In genomic region chr20:21719592-21720214, GRCh38 we compare ENCODE assay signal across 8 cellular contexts. TPM values are rescaled to one million over a fixed set of nuclear protein-coding genes. Genes with fewer than 3 reads are reported as not detected.
A peak's percentile ranks its signal among the peaks of the same experiment; 100 is the strongest.
DNase-seq lines count a peak whose midpoint lies in the region; ATAC-seq and TF ChIP-seq lines count a peak whose summit lies in the region.

No MANE protein-coding gene starts in this region.

- H3K4me3 Mint-ChIP-seq in WTC11, result no peak overlapping the region

- POLR2A ChIA-PET in WTC11 (lab: Charles Lee), result interaction anchor here (1.3 kb wide), 1 partner anchor 17 kb away, joined by 3 read pairs; no protein-coding TSS in a partner anchor

- H3K4me3 ChIP-seq in foreskin fibroblast (ENCODE audit: low read depth in 1 of 2, low read length in 2 of 2), result no peak overlapping the region
- no peak overlapping the region for H3K4me3 ChIP-seq in skeletal muscle cell (ENCODE audit: low read depth, low read length)

- peak; percentile 45 for DNase-seq in Caki2 (ENCODE audit: low read depth)
- DNase-seq in NCI-H2029 treated with DMSO at 0.1 percent for 48 hours (lab: John Stamatoyannopoulos, UW), result peak; percentile 69
- DNase-seq in WTC11 (ENCODE audit: low spot score), result peak; percentile 74
- DNase-seq in foreskin fibroblast, result peak; percentile 15 to 58
- DNase-seq in skeletal muscle cell (ENCODE audit: low read depth), result peak; percentile 32

- H3K27me3 Mint-ChIP-seq in WTC11 (ENCODE audit: low read depth), result peaks cover 51% of the 10 kb centered on the region

- in situ Hi-C loops in Caki2 (cut with HindIII; ENCODE audit: low pct_unique_long_range_greater_than_20kb, low sequenced_read_pairs), result no loop called here

- H3K36me3 Mint-ChIP-seq in WTC11, result no peaks in the 10 kb centered on the region

- H3K4me1 Mint-ChIP-seq in WTC11, result peaks cover 26% of the 10 kb centered on the region

- peak; percentile 69 for TF ChIP-seq CTCF in WTC11 (IDR thresholded peaks at IDR 0.05)
- peak; percentile 64 for TF ChIP-seq CTCF in foreskin fibroblast (IDR thresholded peaks at IDR 0.05; ENCODE audit: low read depth, low read length)

- no peak overlapping the region for H3K27ac Mint-ChIP-seq in WTC11

- no peaks in the 10 kb centered on the region for H3K9me3 Mint-ChIP-seq in WTC11

- CTCF ChIA-PET in WTC11 (lab: Charles Lee), result interaction anchor here (0.5 to 6.0 kb wide), 53 partner anchors 9 to 1990 kb away, joined by 3 to 131 read pairs (median 4); partner anchors contain the start of genes NKX2-2 and PAX1

- ATAC-seq in GM21360 (IDR thresholded peaks at IDR 0.05; ENCODE audit: unreplicated experiment) (peak; percentile 62), WTC11 (no peak), GM18520 (IDR thresholded peaks at IDR 0.05; ENCODE audit: unreplicated experiment) (no peak), HG03442 (IDR thresholded peaks at IDR 0.05; ENCODE audit: unreplicated experiment) (no peak)

TF ChIP-seq in WTC11, 78 proteins besides CTCF, POLR2A, EP300 and RAD21:
- TF ChIP-seq ELF4 (CRISPR knock-in tag; IDR thresholded peaks at IDR 0.05; ENCODE audit: low read depth), result no peak
- TF ChIP-seq ZNF396 (CRISPR knock-in tag; IDR thresholded peaks at IDR 0.05; ENCODE audit: borderline replicate concordance), result no peak
- no peak for TF ChIP-seq AR (CRISPR knock-in tag; IDR thresholded peaks at IDR 0.05)
- TF ChIP-seq MLX (CRISPR knock-in tag; IDR thresholded peaks at IDR 0.05), result no peak
- TF ChIP-seq RELA (CRISPR knock-in tag; IDR thresholded peaks at IDR 0.05; ENCODE audit: borderline replicate concordance), result no peak
- TF ChIP-seq ARID4B (CRISPR knock-in tag; IDR thresholded peaks at IDR 0.05; ENCODE audit: borderline replicate concordance), result no peak
- TF ChIP-seq ATF6 (CRISPR knock-in tag; IDR thresholded peaks at IDR 0.05), result no peak
- no peak for TF ChIP-seq TCF7 (CRISPR knock-in tag; IDR thresholded peaks at IDR 0.05; ENCODE audit: low read depth)
- no peak for TF ChIP-seq GRHL2 (CRISPR knock-in tag; IDR thresholded peaks at IDR 0.05; ENCODE audit: insufficient replicate concordance, severe bottlenecking)
- no peak for TF ChIP-seq SMAD4 (CRISPR knock-in tag; IDR thresholded peaks at IDR 0.05)
- TF ChIP-seq ZBTB43 (CRISPR knock-in tag; IDR thresholded peaks at IDR 0.05), result no peak

RNA-seq across cellular contexts. Expression of gene PAX1, which starts 14.2 kb away (rescaled TPM):
- not detected in 2 replicates for total RNA-seq in Caki2 (2014; rRNA removed; shearing (Covaris generic); ENCODE audit: low replicate concordance)
- not detected in 3 replicates for total RNA-seq in WTC11 (2021)
